8 cellular contexts compared by ENCODE assay signal in the genomic region with DNA sequence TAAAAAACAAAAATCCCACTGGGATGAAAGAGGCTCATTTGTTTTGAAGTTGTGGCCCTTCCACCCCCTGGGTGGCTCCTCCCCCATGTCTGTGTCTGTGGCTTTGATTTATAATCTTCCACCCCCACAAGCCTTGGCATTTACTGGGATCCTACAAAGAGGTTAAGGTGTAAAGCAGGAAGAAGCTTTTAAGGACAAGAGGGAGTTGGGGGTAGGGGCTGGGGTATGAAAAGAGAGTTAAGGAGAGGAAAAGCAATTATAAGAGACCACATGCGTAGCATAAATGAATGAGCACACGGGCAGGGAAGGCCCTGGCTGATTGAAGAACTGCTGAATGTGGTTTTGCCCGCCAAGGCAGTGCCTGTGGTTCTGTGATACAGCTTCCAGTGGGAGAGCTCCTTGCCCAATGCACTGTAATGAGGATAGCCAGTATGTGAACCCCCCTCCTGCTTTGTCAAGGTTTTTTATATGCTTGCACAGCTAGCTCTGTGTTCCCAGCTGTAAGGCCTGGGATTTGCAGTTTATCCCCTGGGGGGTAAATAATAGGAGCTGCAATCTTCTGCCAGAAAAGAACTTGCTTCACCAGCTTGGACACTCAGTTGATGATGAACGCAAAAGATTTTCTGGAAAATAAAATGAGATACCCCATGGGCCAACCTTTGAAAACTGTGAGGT. TPM values are rescaled to one million over a fixed set of nuclear protein-coding genes. Genes with fewer than 3 reads are reported as not detected.
DNase-seq lines count a peak whose midpoint lies in the region; ATAC-seq and TF ChIP-seq lines count a peak whose summit lies in the region.

No MANE protein-coding gene starts in this region.

- H3K36me3 ChIP-seq in iPS-18a (ENCODE audit: control insufficient read depth, low read depth, low read length) = no peaks in the 10 kb centered on the region

- DNase-seq in LHCN-M2 (ENCODE audit: low read depth) (peak; percentile 93), amniotic epithelial cell (ENCODE audit: low read depth) (peak; percentile 96), substantia nigra (lab: John Stamatoyannopoulos, UW) (peak in 2 of 49 donors; percentile 16 to 46), GM10266 (ENCODE audit: extremely low spot score) (no peak)

- TF ChIP-seq CTCF in GM10266 (IDR thresholded peaks at IDR 0.05; ENCODE audit: control insufficient read depth, insufficient read depth, low read depth, missing control alignments) = no peak

- peak overlapping the region; percentile 9 for H3K4me3 ChIP-seq in iPS-18a (ENCODE audit: low read length)

- peak overlapping the region; percentile 24 for H3K9ac ChIP-seq in iPS-18a (ENCODE audit: low read length)

- peaks cover 30% of the 10 kb centered on the region for H3K4me1 ChIP-seq in iPS-18a (ENCODE audit: control insufficient read depth, low read depth, low read length)

- no peaks in the 10 kb centered on the region for H3K27me3 ChIP-seq in iPS-18a (ENCODE audit: control insufficient read depth, insufficient read depth, low read length)

- ATAC-seq in GM21360 (IDR thresholded peaks at IDR 0.05; ENCODE audit: unreplicated experiment) = no peak
- ATAC-seq in HG03521 (IDR thresholded peaks at IDR 0.05; ENCODE audit: unreplicated experiment) = no peak
- ATAC-seq in HG03571 (IDR thresholded peaks at IDR 0.05; ENCODE audit: unreplicated experiment) = no peak

- H3K9me3 ChIP-seq in iPS-18a (ENCODE audit: control insufficient read depth, low read depth, low read length) = no peaks in the 10 kb centered on the region

- H3K27ac ChIP-seq in iPS-18a (ENCODE audit: low read length) = peak overlapping the region; percentile 8
- peak overlapping the region; percentile 88 for H3K27ac ChIP-seq in substantia nigra (ENCODE audit: low read depth, low read length, poor library complexity, severe bottlenecking)

RNA-seq across cellular contexts. Expression of gene KMT2E, which starts 34.7 kb away (rescaled TPM):
- total RNA-seq in LHCN-M2 (2014; rRNA removed) = 51.9 and 52.1 TPM in 2 replicates
- 23.3 TPM for polyA plus RNA-seq in LHCN-M2 (2012)
